Comparison of ENCODE assay signal across 8 cellular contexts in the genomic region with DNA sequence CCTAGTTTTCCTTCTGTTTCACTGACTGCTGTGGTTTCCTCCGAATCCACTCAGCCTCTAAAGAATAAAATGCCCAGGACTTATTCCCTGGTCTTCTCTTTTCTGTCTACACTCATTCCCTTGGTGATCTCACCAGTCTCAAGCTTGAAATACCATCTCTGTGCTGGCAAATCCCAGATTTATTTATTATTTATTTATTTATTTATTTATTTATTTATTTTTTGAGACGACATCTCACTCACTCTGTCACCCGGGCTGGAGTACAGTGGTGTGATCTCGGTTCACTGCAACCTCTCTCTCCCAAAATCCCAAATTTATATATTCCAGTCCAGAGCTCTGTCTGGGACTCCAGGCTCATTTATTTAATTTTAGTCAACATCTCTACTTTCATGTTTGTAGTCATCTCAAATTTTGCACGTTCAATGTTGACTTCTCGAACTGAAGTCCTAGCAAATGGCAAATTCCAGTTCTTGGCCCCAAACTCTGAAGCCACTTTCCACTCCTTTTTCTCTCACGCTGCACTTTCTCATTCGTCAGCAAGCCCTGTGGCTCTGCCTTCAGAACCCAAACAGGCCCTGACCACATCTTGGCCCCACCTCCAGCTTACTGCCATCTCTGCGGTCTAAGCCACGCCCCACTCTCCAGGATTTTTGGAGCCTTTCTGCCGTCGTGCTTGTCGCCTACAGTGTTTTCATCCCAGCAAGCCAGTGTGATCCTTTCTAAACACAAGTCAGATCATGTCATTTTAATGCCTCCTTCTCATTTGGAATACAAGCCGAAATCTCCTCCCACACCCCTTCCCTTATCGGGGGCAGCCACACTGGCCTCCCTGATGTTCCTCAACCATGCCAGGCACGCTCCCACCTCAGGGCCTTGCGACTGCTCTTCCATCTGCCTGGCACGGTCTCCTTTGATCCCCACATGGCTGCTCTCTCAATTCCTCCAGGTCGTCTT. TPM values are rescaled to one million over a fixed set of nuclear protein-coding genes. Genes with fewer than 3 reads are reported as not detected.
DNase-seq lines count a peak whose midpoint lies in the region; ATAC-seq and TF ChIP-seq lines count a peak whose summit lies in the region.

No MANE protein-coding gene starts in this region.

- no peaks in the 10 kb centered on the region for H3K27me3 ChIP-seq in RWPE2 (ENCODE audit: insufficient read depth, poor library complexity, severe bottlenecking)
- H3K27me3 ChIP-seq in stomach, result no peaks in the 10 kb centered on the region

- TF ChIP-seq CTCF in HEK293 (tag by site-specific recombination; IDR thresholded peaks at IDR 0.05) (no peak), RWPE2 (IDR thresholded peaks at IDR 0.05; ENCODE audit: poor library complexity, severe bottlenecking) (no peak), fibroblast of villous mesenchyme (IDR thresholded peaks at IDR 0.05; ENCODE audit: insufficient read depth, low read depth, low read length) (no peak), stomach (IDR thresholded peaks at IDR 0.05) (no peak)

- H3K36me3 ChIP-seq in HEK293 (ENCODE audit: control insufficient read depth in 2 of 2, insufficient read depth in 1 of 2, low read length in 2 of 2) (no peaks in the 10 kb centered on the region), RWPE2 (ENCODE audit: low read depth) (no peaks in the 10 kb centered on the region), stomach (no peaks in the 10 kb centered on the region)

- H3K4me3 ChIP-seq in HEK293 (ENCODE audit: low read depth, low read length), result no peak overlapping the region
- H3K4me3 ChIP-seq in RWPE2 (ENCODE audit: severe bottlenecking), result no peak overlapping the region
- no peak overlapping the region for H3K4me3 ChIP-seq in fibroblast of villous mesenchyme (ENCODE audit: low read depth, low read length)
- H3K4me3 ChIP-seq in stomach, result no peak overlapping the region

- H3K9me3 ChIP-seq in HEK293 (ENCODE audit: control insufficient read depth, insufficient read depth, low read depth, low read length), result no peaks in the 10 kb centered on the region
- H3K9me3 ChIP-seq in RWPE2 (ENCODE audit: severe bottlenecking), result no peaks in the 10 kb centered on the region
- no peaks in the 10 kb centered on the region for H3K9me3 ChIP-seq in stomach

- intact Hi-C loops in stomach (cut with DNase I; ENCODE audit: low total_unique reads), result no loop called here

- DNase-seq in RWPE2 (ENCODE audit: low spot score), result no peak
- peak; percentile 92 for DNase-seq in fibroblast of villous mesenchyme (ENCODE audit: low read depth)
- peak; percentile 75 for DNase-seq in stomach
- no peak for DNase-seq in NCI-H1105 (lab: John Stamatoyannopoulos, UW)
- no peak for DNase-seq in stimulated activated naive CD4-positive, alpha-beta T cell (lab: John Stamatoyannopoulos, UW)
- DNase-seq in GM19238 (ENCODE audit: insufficient read length, low spot score), result no peak

- CTCF ChIA-PET in HEK293 (lab: Yijun Ruan, JAX), result interaction anchor here (0.7 to 3.3 kb wide), 7 partner anchors 8 to 843 kb away, joined by 3 to 14 read pairs (median 4); no protein-coding TSS in a partner anchor

- no peak overlapping the region for H3K27ac ChIP-seq in HEK293 (ENCODE audit: extremely low read depth, low read depth, low read length)
- H3K27ac ChIP-seq in RWPE2 (ENCODE audit: poor library complexity, severe bottlenecking), result no peak overlapping the region
- peak overlapping the region; percentile 58 to 85 (median 80) for H3K27ac ChIP-seq in stomach

- TF ChIP-seq EP300 in stomach (IDR thresholded peaks at IDR 0.05), result no peak

- no peak for TF ChIP-seq POLR2A in stomach (IDR thresholded peaks at IDR 0.05)

- H3K4me1 ChIP-seq in HEK293 (ENCODE audit: control insufficient read depth, insufficient read depth, low read length) (no peaks in the 10 kb centered on the region), RWPE2 (ENCODE audit: insufficient read depth, poor library complexity, severe bottlenecking) (peaks cover 15% of the 10 kb centered on the region), stomach (peaks cover 29 to 39% (median 32%) of the 10 kb centered on the region in 4 donors)

- ATAC-seq in RWPE2 (ENCODE audit: low read depth), result 0 out of 3 replicates have a peak, but pooled peaks have one; percentile 38
- no peak for ATAC-seq in HG03460 (IDR thresholded peaks at IDR 0.05; ENCODE audit: unreplicated experiment)

- 37 to 48% (median 41%) methylated on average over 19 of the region's 19 CpGs for WGBS in stomach, 5 donors

- POLR2A ChIA-PET in HEK293 (lab: Yijun Ruan, JAX), result interaction anchor here (0.9 to 2.3 kb wide), 4 partner anchors 10 to 33 kb away, joined by 3 to 5 read pairs (median 4); a partner anchor contains a TSS

TF ChIP-seq in HEK293, 187 proteins besides CTCF, POLR2A, EP300 and RAD21 (continues in another document):
- no peak for TF ChIP-seq ZNF571 (tag by site-specific recombination; IDR thresholded peaks at IDR 0.05)
- TF ChIP-seq, protein P1, sequence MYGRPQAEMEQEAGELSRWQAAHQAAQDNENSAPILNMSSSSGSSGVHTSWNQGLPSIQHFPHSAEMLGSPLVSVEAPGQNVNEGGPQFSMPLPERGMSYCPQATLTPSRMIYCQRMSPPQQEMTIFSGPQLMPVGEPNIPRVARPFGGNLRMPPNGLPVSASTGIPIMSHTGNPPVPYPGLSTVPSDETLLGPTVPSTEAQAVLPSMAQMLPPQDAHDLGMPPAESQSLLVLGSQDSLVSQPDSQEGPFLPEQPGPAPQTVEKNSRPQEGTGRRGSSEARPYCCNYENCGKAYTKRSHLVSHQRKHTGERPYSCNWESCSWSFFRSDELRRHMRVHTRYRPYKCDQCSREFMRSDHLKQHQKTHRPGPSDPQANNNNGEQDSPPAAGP (tag by site-specific recombination; IDR thresholded peaks at IDR 0.05), result no peak
- no peak for TF ChIP-seq ZNF501 (tag by site-specific recombination; IDR thresholded peaks at IDR 0.05)
- TF ChIP-seq, protein P2, sequence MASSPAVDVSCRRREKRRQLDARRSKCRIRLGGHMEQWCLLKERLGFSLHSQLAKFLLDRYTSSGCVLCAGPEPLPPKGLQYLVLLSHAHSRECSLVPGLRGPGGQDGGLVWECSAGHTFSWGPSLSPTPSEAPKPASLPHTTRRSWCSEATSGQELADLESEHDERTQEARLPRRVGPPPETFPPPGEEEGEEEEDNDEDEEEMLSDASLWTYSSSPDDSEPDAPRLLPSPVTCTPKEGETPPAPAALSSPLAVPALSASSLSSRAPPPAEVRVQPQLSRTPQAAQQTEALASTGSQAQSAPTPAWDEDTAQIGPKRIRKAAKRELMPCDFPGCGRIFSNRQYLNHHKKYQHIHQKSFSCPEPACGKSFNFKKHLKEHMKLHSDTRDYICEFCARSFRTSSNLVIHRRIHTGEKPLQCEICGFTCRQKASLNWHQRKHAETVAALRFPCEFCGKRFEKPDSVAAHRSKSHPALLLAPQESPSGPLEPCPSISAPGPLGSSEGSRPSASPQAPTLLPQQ (tag by site-specific recombination; IDR thresholded peaks at IDR 0.05), result peak; percentile 74; the same call in 1 of the 2 replicates
- no peak for TF ChIP-seq ZNF596 (tag by site-specific recombination; IDR thresholded peaks at IDR 0.05)
- no peak for TF ChIP-seq ZNF248 (tag by site-specific recombination; IDR thresholded peaks at IDR 0.05)
- no peak; the same call in 1 of the 2 replicates for TF ChIP-seq ZBTB21 (tag by site-specific recombination; IDR thresholded peaks at IDR 0.05)
- TF ChIP-seq ZNF561 (tag by site-specific recombination; IDR thresholded peaks at IDR 0.05; ENCODE audit: borderline replicate concordance), result no peak
- no peak for TF ChIP-seq ZNF530 (tag by site-specific recombination; IDR thresholded peaks at IDR 0.05; ENCODE audit: low read depth)
- TF ChIP-seq ZNF654 (tag by site-specific recombination; IDR thresholded peaks at IDR 0.05; ENCODE audit: low read depth), result no peak
- TF ChIP-seq, protein P3, sequence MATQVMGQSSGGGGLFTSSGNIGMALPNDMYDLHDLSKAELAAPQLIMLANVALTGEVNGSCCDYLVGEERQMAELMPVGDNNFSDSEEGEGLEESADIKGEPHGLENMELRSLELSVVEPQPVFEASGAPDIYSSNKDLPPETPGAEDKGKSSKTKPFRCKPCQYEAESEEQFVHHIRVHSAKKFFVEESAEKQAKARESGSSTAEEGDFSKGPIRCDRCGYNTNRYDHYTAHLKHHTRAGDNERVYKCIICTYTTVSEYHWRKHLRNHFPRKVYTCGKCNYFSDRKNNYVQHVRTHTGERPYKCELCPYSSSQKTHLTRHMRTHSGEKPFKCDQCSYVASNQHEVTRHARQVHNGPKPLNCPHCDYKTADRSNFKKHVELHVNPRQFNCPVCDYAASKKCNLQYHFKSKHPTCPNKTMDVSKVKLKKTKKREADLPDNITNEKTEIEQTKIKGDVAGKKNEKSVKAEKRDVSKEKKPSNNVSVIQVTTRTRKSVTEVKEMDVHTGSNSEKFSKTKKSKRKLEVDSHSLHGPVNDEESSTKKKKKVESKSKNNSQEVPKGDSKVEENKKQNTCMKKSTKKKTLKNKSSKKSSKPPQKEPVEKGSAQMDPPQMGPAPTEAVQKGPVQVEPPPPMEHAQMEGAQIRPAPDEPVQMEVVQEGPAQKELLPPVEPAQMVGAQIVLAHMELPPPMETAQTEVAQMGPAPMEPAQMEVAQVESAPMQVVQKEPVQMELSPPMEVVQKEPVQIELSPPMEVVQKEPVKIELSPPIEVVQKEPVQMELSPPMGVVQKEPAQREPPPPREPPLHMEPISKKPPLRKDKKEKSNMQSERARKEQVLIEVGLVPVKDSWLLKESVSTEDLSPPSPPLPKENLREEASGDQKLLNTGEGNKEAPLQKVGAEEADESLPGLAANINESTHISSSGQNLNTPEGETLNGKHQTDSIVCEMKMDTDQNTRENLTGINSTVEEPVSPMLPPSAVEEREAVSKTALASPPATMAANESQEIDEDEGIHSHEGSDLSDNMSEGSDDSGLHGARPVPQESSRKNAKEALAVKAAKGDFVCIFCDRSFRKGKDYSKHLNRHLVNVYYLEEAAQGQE (tag by site-specific recombination; IDR thresholded peaks at IDR 0.05), result peak; percentile 50; the same call in 1 of the 2 replicates
- no peak for TF ChIP-seq ZNF416 (tag by site-specific recombination; IDR thresholded peaks at IDR 0.05)
- no peak for TF ChIP-seq REPIN1 (tag by site-specific recombination; IDR thresholded peaks at IDR 0.05; ENCODE audit: low read depth)
- 0 out of 2 replicates have a peak, but pooled peaks have one; percentile 34 for TF ChIP-seq ZNF354C (tag by site-specific recombination; IDR thresholded peaks at IDR 0.05; ENCODE audit: borderline replicate concordance, low read depth)
- no peak for TF ChIP-seq ZNF221 (tag by site-specific recombination; IDR thresholded peaks at IDR 0.05; ENCODE audit: borderline replicate concordance)
- no peak for TF ChIP-seq HOXD13 (CRISPR knock-in tag; IDR thresholded peaks at IDR 0.05; ENCODE audit: borderline replicate concordance)

RNA-seq across cellular contexts. Expression of a gene that starts 14.2 kb away (rescaled TPM):
- total RNA-seq in fibroblast of villous mesenchyme (9.7 and 15.5 TPM in 2 replicates), stomach (10 to 100 TPM in 2 of 5 donors, 1 to 10 TPM in 3; 1.8 to 33.0 (median 5.5) TPM)
- 10 to 100 TPM in 1 of 3 donors, 1 to 10 TPM in 2; 1.7 to 27.5 (median 3.9) TPM for polyA plus RNA-seq in stomach

RNA-seq across cellular contexts. Expression of a gene that starts 33.4 kb away (rescaled TPM):
- total RNA-seq in fibroblast of villous mesenchyme (13.2 and 27.6 TPM in 2 replicates), stomach (100 to 1,000 TPM in 1 of 5 donors, 10 to 100 TPM in 3, 1 to 10 TPM in 1; 1.7 to 188 (median 40.0) TPM)
- polyA plus RNA-seq in stomach, result 100 to 1,000 TPM; 121 to 216 (median 183) TPM

Comparison
In these comparisons a context has a peak if more than half of its experiments do, and no peak if none do; other contexts are left out.
1. H3K27ac ChIP-seq: peak in stomach (5 of 5); none in HEK293 (single experiment) and RWPE2 (single experiment).
2. DNase-seq: peak in fibroblast of villous mesenchyme (single experiment) and stomach (single experiment); none in RWPE2 (single experiment), NCI-H1105 (single experiment), stimulated activated naive CD4-positive, alpha-beta T cell (0 of 6) and GM19238 (single experiment).